Comparison of ENCODE assay signal across 16 cellular contexts in genomic region chr6:53866231-53866630, GRCh38.
"Had no signal": no experiment of that assay in that cellular context is flagged by ENCODE, and none has a peak within 500 bp of the region (broad histone marks: within the 10 kb centered on the region; RNA-seq: fewer than 3 reads in every experiment).

No MANE protein-coding gene starts in this region.

- H3K9me3 ChIP-seq: neutrophil had no signal

- H3K27me3 ChIP-seq: hepatocyte, neutrophil had no signal

- H3K4me3 ChIP-seq: hepatocyte had no signal

- DNase-seq: activated B cell treated with CpG ODN at 0.5 μM for 24 hours; activated CD4-positive, alpha-beta T cell treated with anti-CD3 and anti-CD28 coated beads, Interleukin-2, amount 10 ng/mL, durations not matched to agents 7 days and 5 days; activated CD8-positive, alpha-beta memory T cell treated with anti-CD3 and anti-CD28 coated beads, Interleukin-2, amount 50 U/mL, for 48 hours; activated gamma-delta T cell treated with Interleukin-2 at 50 U/mL for 16 hours; activated T-cell treated with anti-CD3 and anti-CD28 coated beads, Interleukin-2, amount 50 U/mL, for 72 hours; amniotic stem cell; cerebellar nuclear complex; kidney; mesendoderm; natural killer cell; stimulated activated CD4-positive, alpha-beta T cell treated with anti-CD3 and anti-CD28 coated beads, Interleukin-12 subunit alpha, Interleukin-12 subunit beta, amount 100 ng/mL, for 4 hours; stimulated activated CD4-positive, alpha-beta T cell treated with anti-CD3 and anti-CD28 coated beads, Interleukin-2, amount 100 ng/mL, for 24 hours; T-helper 2 cell had no signal

- H3K36me3 ChIP-seq: neutrophil had no signal

- ATAC-seq: activated T-cell treated with anti-CD3 and anti-CD28 coated beads, Interleukin-2, amount 50 U/mL, for 72 hours; esophagus mucosa; natural killer cell had no signal

- H3K27ac ChIP-seq: hepatocyte, neutrophil had no signal
